Comparison of ENCODE assay signal across 19 cellular contexts in the genomic region with DNA sequence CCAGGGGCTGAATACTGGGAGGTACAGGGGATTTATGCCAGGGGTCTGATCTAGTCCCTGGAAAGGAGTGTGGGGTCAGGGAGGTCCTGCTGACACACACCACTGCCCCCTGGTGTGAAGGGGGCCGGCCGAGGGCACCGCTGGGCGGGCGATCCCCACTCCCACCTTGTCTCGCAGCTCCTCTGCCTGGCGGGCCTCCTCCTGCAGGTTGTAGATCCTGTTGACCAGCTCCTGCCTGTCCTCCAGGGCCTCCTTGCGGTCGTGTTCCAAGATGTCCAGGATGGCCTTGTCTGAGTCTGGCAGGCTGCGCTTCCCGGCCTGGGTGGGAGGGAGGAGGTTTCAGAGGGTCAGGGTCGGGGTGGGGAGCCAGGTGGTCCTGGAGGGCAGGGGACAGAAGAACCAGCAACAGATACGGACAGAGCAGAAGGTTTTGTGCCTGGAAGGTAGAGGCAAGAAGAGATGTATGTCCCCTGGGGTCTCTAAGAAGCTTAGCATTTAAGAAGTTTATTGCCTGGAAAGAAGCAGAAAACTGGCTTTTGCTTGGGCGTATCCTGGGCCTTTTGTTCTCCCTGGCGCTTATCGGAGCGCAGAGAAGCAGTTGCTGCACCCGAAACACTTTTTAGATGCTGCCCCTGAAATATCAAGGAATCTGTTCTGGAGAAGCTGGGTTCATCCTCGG.
A peak's percentile ranks its signal among the peaks of the same experiment; 100 is the strongest.
DNase-seq lines count a peak whose midpoint lies in the region; ATAC-seq, FAIRE-seq and TF ChIP-seq lines count a peak whose summit lies in the region.
"Had no signal": no experiment of that assay in that cellular context is flagged by ENCODE, and none has a peak within 500 bp of the region (broad histone marks: within the 10 kb centered on the region; RNA-seq: fewer than 3 reads in every experiment).

No MANE protein-coding gene starts in this region.

- TF ChIP-seq POLR2A in spleen (IDR thresholded peaks at IDR 0.05) = no peak

- H3K9me3 ChIP-seq in kidney (ENCODE audit: control insufficient read depth in 1 of 2, low read length in 2 of 2) (no peaks in the 10 kb centered on the region), spleen (no peaks in the 10 kb centered on the region)
- H3K9me3 ChIP-seq: gastrocnemius medialis, vagina had no signal

- peaks cover 0 to 12% (median 0%) of the 10 kb centered on the region in 7 donors for H3K27me3 ChIP-seq in spleen (replicated peaks in 1 of 7)
- H3K27me3 ChIP-seq: brain microvascular endothelial cell, vagina had no signal

- no peak overlapping the region for H3K4me3 ChIP-seq in kidney (ENCODE audit: low read length in 2 of 2)
- H3K4me3 ChIP-seq in spleen = no peak overlapping the region
- H3K4me3 ChIP-seq: gastrocnemius medialis, vagina had no signal

- no peaks in the 10 kb centered on the region for H3K4me1 ChIP-seq in kidney (ENCODE audit: control insufficient read depth in 1 of 2, insufficient read depth in 1 of 2, low read depth in 1 of 2, low read length in 2 of 2)
- no peaks in the 10 kb centered on the region for H3K4me1 ChIP-seq in spleen
- H3K4me1 ChIP-seq: gastrocnemius medialis, parathyroid adenoma, vagina had no signal

- DNase-seq in activated naive CD4-positive, alpha-beta T cell treated with anti-CD3 and anti-CD28 coated beads, Interleukin-2, amount 50 U/mL, for 72 hours (ENCODE audit: low spot score in 2 of 2) = peak in 1 of 2 donors; percentile 41
- no peak for DNase-seq in activated naive CD4-positive, alpha-beta T cell treated with anti-CD3 and anti-CD28 coated beads, Interleukin-2, amount 50 U/mL, for 16 hours
- DNase-seq in activated CD8-positive, alpha-beta memory T cell treated with anti-CD3 and anti-CD28 coated beads for 24 hours = peak; percentile 52
- DNase-seq in kidney (peak; percentile 71), spleen (peak; percentile 73), RKO (ENCODE audit: low spot score) (no peak), RCC 7860 (ENCODE audit: low spot score) (no peak), NCI-H748 treated with DMSO at 0.1 percent for 48 hours (lab: John Stamatoyannopoulos, UW) (no peak)
- DNase-seq: brain microvascular endothelial cell; erythroblast; gastrocnemius medialis; NCI-H2107; NCI-H524 treated with DMSO at 0.1 percent for 48 hours; SHP77; stimulated activated CD4-positive, alpha-beta T cell treated with anti-CD3 and anti-CD28 coated beads, Interleukin-4, amount 100 ng/mL, for 24 hours had no signal

- H3K27ac Mint-ChIP-seq in activated naive CD4-positive, alpha-beta T cell treated with anti-CD3 and anti-CD28 coated beads, Interleukin-2, amount 50 U/mL, for 72 hours = peak overlapping the region; percentile 74 to 79

- H3K36me3 ChIP-seq in kidney (ENCODE audit: control insufficient read depth in 1 of 2, insufficient read depth in 2 of 2, low read length in 2 of 2) = no peaks in the 10 kb centered on the region
- peaks cover 0 to 100% (median 62%) of the 10 kb centered on the region in 6 donors for H3K36me3 ChIP-seq in spleen
- H3K36me3 ChIP-seq: brain microvascular endothelial cell, gastrocnemius medialis, vagina had no signal

- FAIRE-seq in kidney (lab: Jason Lieb, UNC) (no peak), RCC 7860 (lab: Jason Lieb, UNC) (no peak)

- no peak for ATAC-seq in activated naive CD4-positive, alpha-beta T cell treated with anti-CD3 and anti-CD28 coated beads, Interleukin-2, amount 50 U/mL, for 72 hours
- ATAC-seq: gastrocnemius medialis had no signal

- TF ChIP-seq CTCF in kidney (IDR thresholded peaks at IDR 0.05; ENCODE audit: borderline replicate concordance, extremely low read depth, insufficient read depth) (no peak), spleen (IDR thresholded peaks at IDR 0.05 in 8 of 11, conservative IDR thresholded peaks at IDR 0.05 in 3 of 11) (no peak)

- H3K9ac ChIP-seq in kidney (ENCODE audit: low read length in 2 of 2) = no peak overlapping the region
- H3K9ac ChIP-seq: parathyroid adenoma had no signal

- peaks cover 18 to 35% of the 10 kb centered on the region in 2 donors for H3K36me3 Mint-ChIP-seq in activated naive CD4-positive, alpha-beta T cell treated with anti-CD3 and anti-CD28 coated beads, Interleukin-2, amount 50 U/mL, for 72 hours

- 78 to 90% (median 81%) methylated on average over 14 to 19 of the region's 19 CpGs for WGBS in spleen, 5 donors

- H3K9me3 Mint-ChIP-seq in activated naive CD4-positive, alpha-beta T cell treated with anti-CD3 and anti-CD28 coated beads, Interleukin-2, amount 50 U/mL, for 72 hours = no peaks in the 10 kb centered on the region

- intact Hi-C loops in kidney (cut with DNase I) = no loop called here
- intact Hi-C loops in spleen (cut with DNase I; ENCODE audit: low total_unique reads) = no loop called here

- H3K27ac ChIP-seq in kidney (ENCODE audit: low read depth in 2 of 2, low read length in 2 of 2) (no peak overlapping the region), spleen (no peak overlapping the region)
- H3K27ac ChIP-seq: brain microvascular endothelial cell, gastrocnemius medialis, HL-60, parathyroid adenoma, vagina, VCaP had no signal

Comparison
In these comparisons a context has a peak if more than half of its experiments do, and no peak if none do; other contexts are left out.
1. DNase-seq: peak in activated CD8-positive, alpha-beta memory T cell treated with anti-CD3 and anti-CD28 coated beads for 24 hours (single experiment), kidney (single experiment) and spleen (single experiment); none in activated naive CD4-positive, alpha-beta T cell treated with anti-CD3 and anti-CD28 coated beads, Interleukin-2, amount 50 U/mL, for 16 hours (single experiment), RKO (single experiment), RCC 7860 (single experiment) and NCI-H748 treated with DMSO at 0.1 percent for 48 hours (single experiment).